In the genomic region with DNA sequence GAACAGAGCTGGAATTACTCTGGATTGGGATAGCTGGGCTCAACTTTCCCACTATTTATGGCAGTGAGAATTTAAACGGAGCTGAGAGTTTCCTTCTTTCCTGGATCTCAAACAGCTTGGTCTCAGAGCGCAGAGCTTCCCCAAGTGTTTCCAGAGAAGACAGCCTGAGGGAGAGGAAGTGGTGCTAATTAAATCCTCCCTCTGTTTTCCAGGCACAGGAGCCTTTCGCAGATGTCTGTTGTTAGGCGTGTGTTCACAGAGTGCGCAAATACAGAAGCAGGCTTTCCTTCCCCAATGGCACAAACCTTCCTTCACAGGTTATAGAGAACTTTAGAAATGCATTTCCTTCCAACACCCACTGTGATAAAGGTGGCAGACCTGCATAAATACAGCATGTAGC, we compare ENCODE assay signal across 26 cellular contexts. TPM values are rescaled to one million over a fixed set of nuclear protein-coding genes. Genes with fewer than 3 reads are reported as not detected.
DNase-seq lines count a peak whose midpoint lies in the region; TF ChIP-seq lines count a peak whose summit lies in the region.
"Had no signal": no experiment of that assay in that cellular context is flagged by ENCODE, and none has a peak within 500 bp of the region (broad histone marks: within the 10 kb centered on the region; RNA-seq: fewer than 3 reads in every experiment).

No MANE protein-coding gene starts in this region.

- DNase-seq in NCI-H82 (lab: John Stamatoyannopoulos, UW) = peak; percentile 15
- no peak for DNase-seq in NCI-H82 treated with DMSO at 0.1 percent for 48 hours (lab: John Stamatoyannopoulos, UW; ENCODE audit: unreplicated experiment)
- peak; percentile 73 for DNase-seq in RPMI7951 (ENCODE audit: low read depth)
- DNase-seq in glutamatergic neuron = no peak
- DNase-seq in smooth muscle cell (lab: John Stamatoyannopoulos, UW; ENCODE audit: unreplicated experiment) = no peak
- no peak for DNase-seq in stimulated activated CD4-positive, alpha-beta T cell treated with anti-CD3 and anti-CD28 coated beads, Interleukin-4, amount 100 ng/mL, for 24 hours
- DNase-seq in effector CD8-positive, alpha-beta T cell (lab: John Stamatoyannopoulos, UW) = no peak
- no peak for DNase-seq in medulla oblongata (ENCODE audit: extremely low spot score)
- DNase-seq: 8988T; activated CD8-positive, alpha-beta T cell treated with anti-CD3 and anti-CD28 coated beads, Interleukin-2, amount 10 ng/mL, durations not matched to agents 7 days and 5 days; activated naive CD4-positive, alpha-beta T cell treated with anti-CD3 and anti-CD28 coated beads for 36 hours; activated T-cell treated with anti-CD3 and anti-CD28 coated beads, Interleukin-2, amount 50 U/mL, for 1 hour; gastrocnemius medialis; NCI-H1105; NCI-H2107; NCI-H510A; psoas muscle; stimulated activated naive CD8-positive, alpha-beta T cell treated with anti-CD3 and anti-CD28 coated beads, Interleukin-15, Interleukin-2, amounts not matched to agents 100 U/mL and 50 U/mL, for 24 hours; upper lobe of left lung; WERI-Rb-1 had no signal

- no peak overlapping the region for H3K4me2 ChIP-seq in smooth muscle cell
- H3K4me2 ChIP-seq: BLaER1 treated with 17β-estradiol and CSF1 and Interleukin-3, amounts not matched to agents 10 nM and 100 nM had no signal

- H3K79me2 ChIP-seq in smooth muscle cell (ENCODE audit: low read depth) = no peaks in the 10 kb centered on the region

- H3K27me3 ChIP-seq in smooth muscle cell (ENCODE audit: low read depth) = no peaks in the 10 kb centered on the region
- H3K27me3 ChIP-seq: BLaER1 treated with 17β-estradiol and CSF1 and Interleukin-3, amounts not matched to agents 10 nM and 100 nM; gastrocnemius medialis; upper lobe of left lung had no signal

- H3K4me1 Mint-ChIP-seq in glutamatergic neuron (ENCODE audit: low read depth, unreplicated experiment) = peaks cover 9% of the 10 kb centered on the region

- 43% methylated on average over 5 of the region's 5 CpGs for WGBS in smooth muscle cell (ENCODE audit: low lambda C conversion rate)

- H3K9me3 ChIP-seq in smooth muscle cell (replicated peaks; ENCODE audit: low read depth) = no peaks in the 10 kb centered on the region
- H3K9me3 ChIP-seq: BLaER1 treated with 17β-estradiol and CSF1 and Interleukin-3, amounts not matched to agents 10 nM and 100 nM; gastrocnemius medialis; psoas muscle; upper lobe of left lung had no signal

- no peak for TF ChIP-seq CTCF in glutamatergic neuron (IDR thresholded peaks at IDR 0.05; ENCODE audit: partially characterized antibody, unreplicated experiment)
- TF ChIP-seq CTCF in smooth muscle cell (IDR thresholded peaks at IDR 0.05; ENCODE audit: borderline replicate concordance, insufficient read depth, poor library complexity, severe bottlenecking) = no peak

- no peak overlapping the region for H3K4me3 Mint-ChIP-seq in glutamatergic neuron (ENCODE audit: unreplicated experiment)
- H3K4me3 Mint-ChIP-seq: activated CD8-positive, alpha-beta T cell treated with anti-CD3 and anti-CD28 coated beads, Interleukin-2, amount 10 ng/mL, durations not matched to agents 7 days and 5 days; activated naive CD4-positive, alpha-beta T cell treated with anti-CD3 and anti-CD28 coated beads for 36 hours; neural crest cell had no signal

- peaks cover 2% of the 10 kb centered on the region for H3K27me3 Mint-ChIP-seq in glutamatergic neuron (ENCODE audit: unreplicated experiment)

- H4K20me1 ChIP-seq in smooth muscle cell (ENCODE audit: low read depth) = no peaks in the 10 kb centered on the region
- H4K20me1 ChIP-seq: BLaER1 treated with 17β-estradiol and CSF1 and Interleukin-3, amounts not matched to agents 10 nM and 100 nM had no signal

- no peaks in the 10 kb centered on the region for H3K36me3 Mint-ChIP-seq in glutamatergic neuron (ENCODE audit: unreplicated experiment)

- peak overlapping the region; percentile 67 for H3K27ac Mint-ChIP-seq in glutamatergic neuron (ENCODE audit: unreplicated experiment)
- H3K27ac Mint-ChIP-seq: activated CD8-positive, alpha-beta T cell treated with anti-CD3 and anti-CD28 coated beads, Interleukin-2, amount 10 ng/mL, durations not matched to agents 7 days and 5 days; activated naive CD4-positive, alpha-beta T cell treated with anti-CD3 and anti-CD28 coated beads for 36 hours had no signal

- no peak overlapping the region for H3K27ac ChIP-seq in smooth muscle cell (ENCODE audit: low read depth)
- H3K27ac ChIP-seq: BLaER1 treated with 17β-estradiol and CSF1 and Interleukin-3, amounts not matched to agents 10 nM and 100 nM; dorsolateral prefrontal cortex; gastrocnemius medialis; psoas muscle; skin epidermis; upper lobe of left lung; WERI-Rb-1 had no signal

- no peaks in the 10 kb centered on the region for H3K36me3 ChIP-seq in smooth muscle cell (ENCODE audit: low read depth)
- H3K36me3 ChIP-seq: BLaER1 treated with 17β-estradiol and CSF1 and Interleukin-3, amounts not matched to agents 10 nM and 100 nM; upper lobe of left lung; WERI-Rb-1 had no signal

- H3K4me3 ChIP-seq in smooth muscle cell = no peak overlapping the region
- H3K4me3 ChIP-seq: BLaER1 treated with 17β-estradiol and CSF1 and Interleukin-3, amounts not matched to agents 10 nM and 100 nM; dorsolateral prefrontal cortex; gastrocnemius medialis; psoas muscle; skin epidermis; upper lobe of left lung had no signal

- peak overlapping the region; percentile 70 for H2AFZ ChIP-seq in smooth muscle cell (ENCODE audit: low read depth)

- no peaks in the 10 kb centered on the region for H3K9me3 Mint-ChIP-seq in glutamatergic neuron (ENCODE audit: unreplicated experiment)
- H3K9me3 Mint-ChIP-seq: activated naive CD4-positive, alpha-beta T cell treated with anti-CD3 and anti-CD28 coated beads for 36 hours; neural crest cell had no signal

- no peaks in the 10 kb centered on the region for H3F3A ChIP-seq in smooth muscle cell (ENCODE audit: low read depth)

- no peak overlapping the region for H3K9ac ChIP-seq in smooth muscle cell (ENCODE audit: low read depth)
- H3K9ac ChIP-seq: BLaER1 treated with 17β-estradiol and CSF1 and Interleukin-3, amounts not matched to agents 10 nM and 100 nM had no signal

- H3K4me1 ChIP-seq in smooth muscle cell (ENCODE audit: low read depth) = no peaks in the 10 kb centered on the region
- H3K4me1 ChIP-seq: BLaER1 treated with 17β-estradiol and CSF1 and Interleukin-3, amounts not matched to agents 10 nM and 100 nM; gastrocnemius medialis; upper lobe of left lung had no signal

RNA-seq across cellular contexts. Expression of a gene that starts 32.7 kb away (rescaled TPM):
- 0.98 and 2.0 TPM in 2 replicates for total RNA-seq in RPMI7951 (2014; rRNA removed; shearing (Covaris generic))
- total RNA-seq in glutamatergic neuron (ENCODE audit: unreplicated experiment) (1.3 TPM), smooth muscle cell (1.2 and 3.2 TPM in 2 replicates)
- polyA plus RNA-seq in smooth muscle cell = 0.65 and 1.3 TPM in 2 replicates
- total RNA-seq: epithelial cell of proximal tubule, HepG2 had no signal

Comparison
In these comparisons a context has a peak if more than half of its experiments do, and no peak if none do; other contexts are left out.
1. DNase-seq: peak in NCI-H82 (single experiment) and RPMI7951 (single experiment); none in NCI-H82 treated with DMSO at 0.1 percent for 48 hours (single experiment), glutamatergic neuron (single experiment), smooth muscle cell (single experiment), stimulated activated CD4-positive, alpha-beta T cell treated with anti-CD3 and anti-CD28 coated beads, Interleukin-4, amount 100 ng/mL, for 24 hours (single experiment), effector CD8-positive, alpha-beta T cell (single experiment) and medulla oblongata (single experiment).